In genomic region chr10:67127441-67127840, GRCh38 we compare ENCODE assay signal across 20 cellular contexts.
DNase-seq lines count a peak whose midpoint lies in the region; TF ChIP-seq lines count a peak whose summit lies in the region.
"Had no signal": no experiment of that assay in that cellular context is flagged by ENCODE, and none has a peak within 500 bp of the region (broad histone marks: within the 10 kb centered on the region; RNA-seq: fewer than 3 reads in every experiment).

No MANE protein-coding gene starts in this region.

- no peaks in the 10 kb centered on the region for H3K4me1 Mint-ChIP-seq in neural progenitor cell
- H3K4me1 Mint-ChIP-seq: B cell; CD4-positive, CD25-positive, alpha-beta regulatory T cell; GM23338; H9 had no signal

- no peaks in the 10 kb centered on the region for H3K9me3 ChIP-seq in neural progenitor cell (ENCODE audit: low read depth)
- H3K9me3 ChIP-seq: BLaER1, Caco-2 had no signal

- no peak overlapping the region for H3K4me2 ChIP-seq in neural progenitor cell
- H3K4me2 ChIP-seq: BLaER1, GM23338 had no signal

- H3K79me2 ChIP-seq in neural progenitor cell (ENCODE audit: low read depth), result no peaks in the 10 kb centered on the region

- H3K4me3 Mint-ChIP-seq in neural progenitor cell, result no peak overlapping the region
- H3K4me3 Mint-ChIP-seq: B cell; CD4-positive, CD25-positive, alpha-beta regulatory T cell; CD8-positive, alpha-beta T cell; GM23338; H9 had no signal

- H3F3A ChIP-seq in neural progenitor cell (ENCODE audit: low read depth), result no peaks in the 10 kb centered on the region

- H2AFZ ChIP-seq in neural progenitor cell (replicated peaks), result no peak overlapping the region
- H2AFZ ChIP-seq: GM23338 had no signal

- no peak overlapping the region for H3K27ac Mint-ChIP-seq in neural progenitor cell
- H3K27ac Mint-ChIP-seq: B cell; CD4-positive, CD25-positive, alpha-beta regulatory T cell; CD8-positive, alpha-beta T cell; GM23338; H9 had no signal

- no peaks in the 10 kb centered on the region for H3K4me1 ChIP-seq in neural progenitor cell
- H3K4me1 ChIP-seq: BLaER1, Caco-2 had no signal

- DNase-seq in NCI-H226 (peak; percentile 71), brain microvascular endothelial cell (peak; percentile 3), kidney glomerular epithelial cell (lab: John Stamatoyannopoulos, UW) (peak; percentile 57), renal cortical epithelial cell (ENCODE audit: low read depth) (peak; percentile 27), neural progenitor cell (ENCODE audit: low spot score) (no peak), NCI-H2029 (lab: John Stamatoyannopoulos, UW) (no peak), NCI-H446 (lab: John Stamatoyannopoulos, UW) (no peak)
- DNase-seq: Caco-2; CD4-positive, CD25-positive, alpha-beta regulatory T cell; CD8-positive, alpha-beta T cell; DMS79; EL; GDM1; H9 had no signal

- H3K36me3 ChIP-seq in brain microvascular endothelial cell (replicated peaks), result no peaks in the 10 kb centered on the region
- H3K36me3 ChIP-seq in neural progenitor cell, result no peaks in the 10 kb centered on the region
- H3K36me3 ChIP-seq: BLaER1 had no signal

- H3K27me3 ChIP-seq in brain microvascular endothelial cell (replicated peaks), result no peaks in the 10 kb centered on the region
- no peaks in the 10 kb centered on the region for H3K27me3 ChIP-seq in neural progenitor cell
- H3K27me3 ChIP-seq: BLaER1 had no signal

- TF ChIP-seq CTCF in brain microvascular endothelial cell (IDR thresholded peaks at IDR 0.05; ENCODE audit: low read depth, low read length, missing control alignments) (no peak), neural progenitor cell (IDR thresholded peaks at IDR 0.05) (no peak)

- no peak overlapping the region for H3K4me3 ChIP-seq in brain microvascular endothelial cell (ENCODE audit: low read depth, low read length)
- H3K4me3 ChIP-seq in neural progenitor cell, result no peak overlapping the region
- H3K4me3 ChIP-seq: BLaER1, GM12878, GM23338 had no signal

- H3K27ac ChIP-seq in brain microvascular endothelial cell (no peak overlapping the region), neural progenitor cell (no peak overlapping the region)
- H3K27ac ChIP-seq: 22Rv1, BLaER1, C4-2B had no signal

- H3K9me3 Mint-ChIP-seq in neural progenitor cell, result no peaks in the 10 kb centered on the region
- H3K9me3 Mint-ChIP-seq: CD8-positive, alpha-beta T cell; GM23338; H9 had no signal

- no peaks in the 10 kb centered on the region for H3K27me3 Mint-ChIP-seq in neural progenitor cell (ENCODE audit: insufficient read depth, low read depth)
- H3K27me3 Mint-ChIP-seq: B cell; CD4-positive, CD25-positive, alpha-beta regulatory T cell had no signal

- in situ Hi-C loops in brain microvascular endothelial cell (cut with HindIII; ENCODE audit: low pct_ligation_motif_present, low sequenced_read_pairs), result no loop called here

- no peak overlapping the region for H3K9ac ChIP-seq in neural progenitor cell
- H3K9ac ChIP-seq: BLaER1 had no signal

- no peaks in the 10 kb centered on the region for H3K36me3 Mint-ChIP-seq in neural progenitor cell
- H3K36me3 Mint-ChIP-seq: CD4-positive, CD25-positive, alpha-beta regulatory T cell; CD8-positive, alpha-beta T cell had no signal

- H4K20me1 ChIP-seq in neural progenitor cell (ENCODE audit: low read depth), result no peaks in the 10 kb centered on the region
- H4K20me1 ChIP-seq: BLaER1 had no signal

Comparison
In these comparisons a context has a peak if more than half of its experiments do, and no peak if none do; other contexts are left out.
1. DNase-seq: peak in NCI-H226 (single experiment), brain microvascular endothelial cell (single experiment), kidney glomerular epithelial cell (single experiment) and renal cortical epithelial cell (single experiment); none in neural progenitor cell (single experiment), NCI-H2029 (single experiment) and NCI-H446 (0 of 2).